ENCODE assay signal across 15 cellular contexts in the genomic region with DNA sequence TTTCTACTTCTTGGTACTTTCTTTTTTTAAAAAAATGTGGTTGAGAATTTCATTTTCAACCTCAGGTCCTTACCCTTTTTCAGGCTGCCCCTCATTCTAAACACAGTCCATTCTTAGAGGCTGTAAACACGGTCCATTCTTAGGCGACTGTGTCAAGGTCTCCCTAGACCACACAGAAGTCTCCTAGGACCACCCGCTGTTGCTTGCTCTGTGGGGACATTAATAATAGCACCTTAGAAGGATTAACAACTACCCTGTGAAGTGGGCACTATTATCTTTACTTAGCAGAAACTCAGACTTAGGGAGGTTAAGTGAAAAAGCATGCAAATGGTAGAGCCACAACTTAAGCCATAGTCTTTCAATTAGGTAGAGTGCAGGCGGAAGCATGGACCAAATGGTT.
DNase-seq lines count a peak whose midpoint lies in the region; ATAC-seq and TF ChIP-seq lines count a peak whose summit lies in the region.
"Had no signal": no experiment of that assay in that cellular context is flagged by ENCODE, and none has a peak within 500 bp of the region (broad histone marks: within the 10 kb centered on the region; RNA-seq: fewer than 3 reads in every experiment).

No MANE protein-coding gene starts in this region.

- H3K4me1 Mint-ChIP-seq in activated B cell treated with CpG ODN at 0.5 μM for 24 hours = peaks cover 59% of the 10 kb centered on the region
- peaks cover 58% of the 10 kb centered on the region in 2 donors for H3K4me1 Mint-ChIP-seq in natural killer cell

- H3K9me3 Mint-ChIP-seq in activated B cell treated with CpG ODN at 0.5 μM for 24 hours = no peaks in the 10 kb centered on the region
- H3K9me3 Mint-ChIP-seq in natural killer cell = no peaks in the 10 kb centered on the region
- H3K9me3 Mint-ChIP-seq: brain had no signal

- peak overlapping the region in 1 of 10 experiments; percentile 19; a peak in 2 of 20 replicates for H3K4me3 ChIP-seq in BLaER1 treated with 17β-estradiol and CSF1 and Interleukin-3, amounts not matched to agents 10 nM and 100 nM
- H3K4me3 ChIP-seq in GM23248 (no peak overlapping the region), adrenal gland (no peak overlapping the region)
- H3K4me3 ChIP-seq: uterus had no signal

- H3K27ac Mint-ChIP-seq in activated B cell treated with CpG ODN at 0.5 μM for 24 hours (no peak overlapping the region), natural killer cell (peak overlapping the region; percentile 94 to 98)
- H3K27ac Mint-ChIP-seq: brain had no signal

- TF ChIP-seq CTCF in activated B cell treated with CpG ODN at 0.5 μM for 24 hours (IDR thresholded peaks at IDR 0.05) = no peak
- no peak for TF ChIP-seq CTCF in natural killer cell (IDR thresholded peaks at IDR 0.05)
- no peak for TF ChIP-seq CTCF in adrenal gland (IDR thresholded peaks at IDR 0.05)

- H3K4me3 Mint-ChIP-seq in activated B cell treated with CpG ODN at 0.5 μM for 24 hours (peak overlapping the region; percentile 1), natural killer cell (peak overlapping the region; percentile 51)

- peaks cover 58 to 87% (median 81%) of the 10 kb centered on the region in 10 experiments for H3K4me1 ChIP-seq in BLaER1 treated with 17β-estradiol and CSF1 and Interleukin-3, amounts not matched to agents 10 nM and 100 nM
- H3K4me1 ChIP-seq in GM23248 (ENCODE audit: insufficient read depth) (peaks cover 82% of the 10 kb centered on the region), adrenal gland (replicated peaks in 1 of 2) (peaks cover 15 to 65% of the 10 kb centered on the region in 2 donors)

- H3K36me3 ChIP-seq in BLaER1 treated with 17β-estradiol and CSF1 and Interleukin-3, amounts not matched to agents 10 nM and 100 nM = peaks cover 0 to 6% (median 0%) of the 10 kb centered on the region in 11 experiments; a peak in 2 of 22 replicates
- H3K36me3 ChIP-seq in GM23248 (ENCODE audit: low read depth) = no peaks in the 10 kb centered on the region
- H3K36me3 ChIP-seq in adrenal gland (replicated peaks in 1 of 2) = no peaks in the 10 kb centered on the region
- H3K36me3 ChIP-seq: uterus had no signal

- H3K79me2 ChIP-seq in GM23248 (ENCODE audit: insufficient read depth) = peaks cover 100% of the 10 kb centered on the region

- no peaks in the 10 kb centered on the region for H3K27me3 ChIP-seq in BLaER1 treated with 17β-estradiol and CSF1 and Interleukin-3, amounts not matched to agents 10 nM and 100 nM
- H3K27me3 ChIP-seq in GM23248 (replicated peaks; ENCODE audit: insufficient read depth) (no peaks in the 10 kb centered on the region), adrenal gland (no peaks in the 10 kb centered on the region)
- H3K27me3 ChIP-seq: foreskin keratinocyte, uterus had no signal

- H3K9me2 ChIP-seq in GM23248 (ENCODE audit: insufficient read depth) = no peaks in the 10 kb centered on the region

- intact Hi-C loops in activated B cell treated with CpG ODN at 0.5 μM for 24 hours (cut with micrococcal nuclease) = loop anchor here (10.0 kb wide), 2 partner anchors 497 to 1913 kb away; a partner anchor contains a TSS
- intact Hi-C loops in natural killer cell (cut with micrococcal nuclease) = loop anchor here (10.0 kb wide), 1 partner anchor 47 kb away; no protein-coding TSS in a partner anchor
- intact Hi-C loops in adrenal gland (cut with DNase I) = no loop called here

- DNase-seq in GM23248 (no peak), activated B cell treated with CpG ODN at 0.5 μM for 24 hours (no peak), natural killer cell (no peak), adrenal gland (no peak), SW 1271 (lab: John Stamatoyannopoulos, UW) (no peak), NAMALWA (ENCODE audit: low spot score) (no peak)
- DNase-seq: activated CD4-positive, CD25-positive, alpha-beta regulatory T cell treated with anti-CD3 and anti-CD28 coated beads, Interleukin-2, amount 50 U/mL, for 72 hours; activated T-cell treated with anti-CD3 and anti-CD28 coated beads, Interleukin-2, amount 50 U/mL, for 1 hour; effector CD8-positive, alpha-beta T cell; foreskin keratinocyte; stimulated activated CD4-positive, alpha-beta T cell treated with anti-CD3 and anti-CD28 coated beads, Interleukin-1b, Interleukin-23, amount 100 ng/mL, for 48 hours; uterus had no signal

- peak overlapping the region; percentile 66 to 98 (median 85) for H3K4me2 ChIP-seq in BLaER1 treated with 17β-estradiol and CSF1 and Interleukin-3, amounts not matched to agents 10 nM and 100 nM
- peak overlapping the region; percentile 95 for H3K4me2 ChIP-seq in GM23248 (ENCODE audit: unreplicated experiment)

- POLR2A ChIA-PET in activated B cell treated with CpG ODN at 0.5 μM for 24 hours (lab: Charles Lee) = no interaction called here

- H2AFZ ChIP-seq in GM23248 = no peak overlapping the region

- H3K36me3 Mint-ChIP-seq in activated B cell treated with CpG ODN at 0.5 μM for 24 hours (ENCODE audit: low read depth) (peaks cover 3% of the 10 kb centered on the region), natural killer cell (no peaks in the 10 kb centered on the region)
- H3K36me3 Mint-ChIP-seq: brain had no signal

- H3F3A ChIP-seq in GM23248 (ENCODE audit: insufficient read depth) = peaks cover 84% of the 10 kb centered on the region

- CTCF ChIA-PET in activated B cell treated with CpG ODN at 0.5 μM for 24 hours (lab: Charles Lee) = no interaction called here

- H3K27ac ChIP-seq in BLaER1 treated with 17β-estradiol and CSF1 and Interleukin-3, amounts not matched to agents 10 nM and 100 nM = peak overlapping the region in 10 of 11 experiments; percentile 23 to 61 (median 45); a peak in 16 of 22 replicates
- H3K27ac ChIP-seq in GM23248 (peak overlapping the region; percentile 84), adrenal gland (no peak overlapping the region)

- H3K9ac ChIP-seq in BLaER1 treated with 17β-estradiol and CSF1 and Interleukin-3, amounts not matched to agents 10 nM and 100 nM = peak overlapping the region in 1 of 11 experiments; percentile 12; a peak in 1 of 22 replicates
- H3K9ac ChIP-seq in GM23248 = no peak overlapping the region

- no peak for TF ChIP-seq POLR2A in adrenal gland (IDR thresholded peaks at IDR 0.05)

- WGBS in GM23248 (ENCODE audit: low coverage in 1 of 2, low lambda C conversion rate in 2 of 2, missing lambda C conversion rate in 2 of 2), 2 experiments = 89 to 94% methylated on average over 4 of the region's 4 CpGs
- WGBS in adrenal gland, 4 donors = 94 to 96% (median 96%) methylated on average over 4 of the region's 4 CpGs

- peaks cover 0 to 96% (median 9%) of the 10 kb centered on the region in 11 experiments; a peak in 11 of 22 replicates for H4K20me1 ChIP-seq in BLaER1 treated with 17β-estradiol and CSF1 and Interleukin-3, amounts not matched to agents 10 nM and 100 nM
- peaks cover 11% of the 10 kb centered on the region; the same call in 1 of the 2 replicates for H4K20me1 ChIP-seq in GM23248 (ENCODE audit: insufficient read depth)

- ATAC-seq in activated B cell treated with CpG ODN at 0.5 μM for 24 hours (ENCODE audit: low read depth) = no peak
- no peak for ATAC-seq in natural killer cell
- ATAC-seq in HG02870 (IDR thresholded peaks at IDR 0.05; ENCODE audit: unreplicated experiment) = no peak
- ATAC-seq: foreskin keratinocyte had no signal

- H3K9me3 ChIP-seq in BLaER1 treated with 17β-estradiol and CSF1 and Interleukin-3, amounts not matched to agents 10 nM and 100 nM (replicated peaks in 1 of 11) = peaks cover 0 to 1% (median 0%) of the 10 kb centered on the region in 11 experiments; a peak in 3 of 22 replicates
- H3K9me3 ChIP-seq in GM23248 (ENCODE audit: low read depth) = no peaks in the 10 kb centered on the region
- H3K9me3 ChIP-seq in adrenal gland (replicated peaks in 1 of 3) = no peaks in the 10 kb centered on the region
- H3K9me3 ChIP-seq: uterus had no signal

- in situ Hi-C loops in GM23248 (cut with MboI) = no loop called here

- H3K27me3 Mint-ChIP-seq in activated B cell treated with CpG ODN at 0.5 μM for 24 hours = no peaks in the 10 kb centered on the region
- no peaks in the 10 kb centered on the region for H3K27me3 Mint-ChIP-seq in natural killer cell (ENCODE audit: low read depth in 2 of 2)

Comparison
In these comparisons a context has a peak if more than half of its experiments do, and no peak if none do; other contexts are left out.
1. H3K27ac ChIP-seq: peak in BLaER1 treated with 17β-estradiol and CSF1 and Interleukin-3, amounts not matched to agents 10 nM and 100 nM (10 of 11) and GM23248 (single experiment); none in adrenal gland (0 of 5).
2. intact Hi-C loops: an anchor here in activated B cell treated with CpG ODN at 0.5 μM for 24 hours (10.0 kb wide) and natural killer cell (10.0 kb wide); none called in adrenal gland.